In the genomic region with DNA sequence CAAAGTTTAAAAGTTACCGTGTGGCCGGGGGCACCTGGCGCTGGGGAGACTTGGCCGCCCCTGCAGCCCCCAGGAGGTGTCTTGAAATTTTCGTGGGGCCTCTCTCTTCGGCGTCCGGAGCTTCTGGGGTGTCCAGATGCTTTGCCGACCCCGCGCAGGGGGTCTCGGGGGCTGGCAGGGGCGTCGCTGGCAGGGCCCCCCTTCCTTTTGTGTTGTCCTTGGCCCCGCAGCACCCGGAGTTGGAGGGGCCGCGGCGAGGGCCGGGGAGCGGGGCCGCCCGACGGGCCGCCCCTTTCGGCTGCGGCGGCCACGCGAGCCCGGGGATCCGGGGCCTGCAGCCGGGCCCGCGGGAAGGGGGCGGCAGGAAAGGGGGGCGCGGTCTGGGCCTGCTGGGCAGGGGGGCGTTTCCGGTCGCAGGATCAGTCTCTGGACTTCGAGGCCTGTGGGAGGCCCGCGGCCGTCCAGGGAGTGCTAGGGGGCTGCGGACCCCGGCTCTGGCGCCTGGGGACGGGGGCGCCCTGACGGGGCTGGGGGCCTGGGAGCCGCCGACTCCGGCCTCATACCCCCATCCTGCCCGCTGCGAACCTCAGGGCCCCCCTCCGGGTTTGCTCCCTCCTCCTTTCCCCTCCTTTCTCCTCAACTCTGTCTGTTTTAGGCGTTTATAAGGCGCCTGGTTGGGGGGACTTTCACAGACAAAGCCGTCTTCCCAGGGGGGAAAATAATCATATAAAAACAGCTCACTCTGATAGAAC, we compare ENCODE assay signal across 8 cellular contexts. TPM values are rescaled to one million over a fixed set of nuclear protein-coding genes. Genes with fewer than 3 reads are reported as not detected.
DNase-seq lines count a peak whose midpoint lies in the region; ATAC-seq and TF ChIP-seq lines count a peak whose summit lies in the region.

No MANE protein-coding gene starts in this region.

- H3K36me3 ChIP-seq in fibroblast of lung (ENCODE audit: control insufficient read depth, insufficient read depth, low read length) (peaks cover under 1% of the 10 kb centered on the region), neural progenitor cell (no peaks in the 10 kb centered on the region)

- CTCF ChIA-PET in activated CD8-positive, alpha-beta T cell treated with anti-CD3 and anti-CD28 coated beads, Interleukin-2, amount 10 ng/mL, durations not matched to agents 7 days and 5 days (lab: Charles Lee) = interaction anchor here (0.6 to 1.3 kb wide), 7 partner anchors 10 to 379 kb away, joined by 3 to 15 read pairs (median 5); a partner anchor contains a TSS

- peak; percentile 15 for DNase-seq in stimulated activated CD4-positive, alpha-beta T cell treated with anti-CD3 and anti-CD28 coated beads, Interleukin-12 subunit alpha, Interleukin-12 subunit beta, amount 100 ng/mL, for 4 hours
- DNase-seq in stimulated activated CD4-positive, alpha-beta T cell treated with anti-CD3 and anti-CD28 coated beads, Interleukin-1b, Interleukin-23, amount 100 ng/mL, for 48 hours = no peak
- no peak for DNase-seq in activated CD8-positive, alpha-beta T cell treated with anti-CD3 and anti-CD28 coated beads, Interleukin-2, amount 10 ng/mL, durations not matched to agents 7 days and 5 days
- DNase-seq in fibroblast of lung (ENCODE audit: low read depth in 2 of 2) = peak in 1 of 2 donors; percentile 33
- DNase-seq in neural progenitor cell (ENCODE audit: low spot score) = peak; percentile 73
- no peak for DNase-seq in middle frontal gyrus (ENCODE audit: extremely low spot score, low spot score)
- DNase-seq in 8988T = no peak

- TF ChIP-seq CTCF in fibroblast of lung (conservative IDR thresholded peaks at IDR 0.05 in 1 of 2, IDR thresholded peaks at IDR 0.05 in 1 of 2; ENCODE audit: low read depth in 1 of 2, low read length in 2 of 2) = no peak
- peak; percentile 7 for TF ChIP-seq CTCF in neural progenitor cell (IDR thresholded peaks at IDR 0.05)

- no peaks in the 10 kb centered on the region for H3K9me3 Mint-ChIP-seq in activated CD8-positive, alpha-beta T cell treated with anti-CD3 and anti-CD28 coated beads, Interleukin-2, amount 10 ng/mL, durations not matched to agents 7 days and 5 days (ENCODE audit: insufficient read depth)
- H3K9me3 Mint-ChIP-seq in neural progenitor cell = no peaks in the 10 kb centered on the region

- peaks cover 8% of the 10 kb centered on the region for H3F3A ChIP-seq in neural progenitor cell (ENCODE audit: low read depth)

- peak overlapping the region; percentile 72 to 90 (median 79) for H3K4me3 ChIP-seq in fibroblast of lung (replicated peaks in 1 of 4; ENCODE audit: control extremely low read depth in 1 of 4, insufficient read depth in 1 of 4, low read depth in 3 of 4, low read length in 4 of 4)
- H3K4me3 ChIP-seq in neural progenitor cell = peak overlapping the region; percentile 97

- H3K9ac ChIP-seq in fibroblast of lung (ENCODE audit: insufficient read depth, low read length) (peak overlapping the region; percentile 69), neural progenitor cell (peak overlapping the region; percentile 91)

- H3K9me3 ChIP-seq in fibroblast of lung (ENCODE audit: control insufficient read depth, insufficient read depth, low read depth, low read length) = no peaks in the 10 kb centered on the region
- H3K9me3 ChIP-seq in neural progenitor cell (ENCODE audit: low read depth) = no peaks in the 10 kb centered on the region

- POLR2A ChIA-PET in activated CD8-positive, alpha-beta T cell treated with anti-CD3 and anti-CD28 coated beads, Interleukin-2, amount 10 ng/mL, durations not matched to agents 7 days and 5 days (lab: Charles Lee) = interaction anchor here (0.9 to 3.4 kb wide), 6 partner anchors 15 to 497 kb away, joined by 3 to 45 read pairs (median 4); a partner anchor contains a TSS

- peaks cover 9% of the 10 kb centered on the region for H3K36me3 Mint-ChIP-seq in activated CD8-positive, alpha-beta T cell treated with anti-CD3 and anti-CD28 coated beads, Interleukin-2, amount 10 ng/mL, durations not matched to agents 7 days and 5 days (ENCODE audit: low read depth)
- peaks cover 3% of the 10 kb centered on the region for H3K36me3 Mint-ChIP-seq in neural progenitor cell

- H3K4me1 ChIP-seq in fibroblast of lung (ENCODE audit: control insufficient read depth, extremely low read depth, insufficient read depth, low read length) = peaks cover 7% of the 10 kb centered on the region
- H3K4me1 ChIP-seq in neural progenitor cell = peaks cover 10% of the 10 kb centered on the region

- peak overlapping the region; percentile 79 for H3K4me3 Mint-ChIP-seq in activated CD8-positive, alpha-beta T cell treated with anti-CD3 and anti-CD28 coated beads, Interleukin-2, amount 10 ng/mL, durations not matched to agents 7 days and 5 days
- H3K4me3 Mint-ChIP-seq in neural progenitor cell = peak overlapping the region; percentile 91

- no peaks in the 10 kb centered on the region for H3K27me3 Mint-ChIP-seq in activated CD8-positive, alpha-beta T cell treated with anti-CD3 and anti-CD28 coated beads, Interleukin-2, amount 10 ng/mL, durations not matched to agents 7 days and 5 days (ENCODE audit: low read depth)
- H3K27me3 Mint-ChIP-seq in neural progenitor cell (ENCODE audit: insufficient read depth, low read depth) = no peaks in the 10 kb centered on the region

- H2AFZ ChIP-seq in fibroblast of lung (ENCODE audit: low read length) (no peak overlapping the region), neural progenitor cell (replicated peaks) (peak overlapping the region; percentile 54)

- no peaks in the 10 kb centered on the region for H3K27me3 ChIP-seq in fibroblast of lung (ENCODE audit: control insufficient read depth, insufficient read depth, low read length)
- no peaks in the 10 kb centered on the region for H3K27me3 ChIP-seq in neural progenitor cell

- peak overlapping the region; percentile 67 for H3K27ac Mint-ChIP-seq in activated CD8-positive, alpha-beta T cell treated with anti-CD3 and anti-CD28 coated beads, Interleukin-2, amount 10 ng/mL, durations not matched to agents 7 days and 5 days
- H3K27ac Mint-ChIP-seq in neural progenitor cell = peak overlapping the region; percentile 12

- H3K4me2 ChIP-seq in fibroblast of lung (ENCODE audit: extremely low read depth, insufficient read depth, low read length) (peak overlapping the region; percentile 100), neural progenitor cell (peak overlapping the region; percentile 82)

- H3K27ac ChIP-seq in fibroblast of lung (ENCODE audit: insufficient read depth, low read length) (peak overlapping the region; percentile 77), neural progenitor cell (peak overlapping the region; percentile 7)

- peaks cover 59% of the 10 kb centered on the region for H3K79me2 ChIP-seq in fibroblast of lung (ENCODE audit: control insufficient read depth, insufficient read depth, low read length)
- peaks cover 63% of the 10 kb centered on the region for H3K79me2 ChIP-seq in neural progenitor cell (ENCODE audit: low read depth)

- ATAC-seq in activated CD8-positive, alpha-beta T cell treated with anti-CD3 and anti-CD28 coated beads, Interleukin-2, amount 10 ng/mL, durations not matched to agents 7 days and 5 days = peak; percentile 6
- no peak for ATAC-seq in HG03520 (IDR thresholded peaks at IDR 0.05; ENCODE audit: unreplicated experiment)

- no peaks in the 10 kb centered on the region for H4K20me1 ChIP-seq in fibroblast of lung (ENCODE audit: control insufficient read depth, extremely low read depth, insufficient read depth, low read length)
- H4K20me1 ChIP-seq in neural progenitor cell (ENCODE audit: low read depth) = peaks cover 2% of the 10 kb centered on the region

- H3K4me1 Mint-ChIP-seq in activated CD8-positive, alpha-beta T cell treated with anti-CD3 and anti-CD28 coated beads, Interleukin-2, amount 10 ng/mL, durations not matched to agents 7 days and 5 days (ENCODE audit: low read depth) = peaks cover 34% of the 10 kb centered on the region
- H3K4me1 Mint-ChIP-seq in neural progenitor cell = peaks cover 14% of the 10 kb centered on the region

RNA-seq across cellular contexts. Expression of a gene that starts 0.9 kb away (rescaled TPM):
- total RNA-seq in activated CD8-positive, alpha-beta T cell treated with anti-CD3 and anti-CD28 coated beads, Interleukin-2, amount 10 ng/mL, durations not matched to agents 7 days and 5 days = 10 to 100 TPM; 48.4 to 50.8 TPM
- 39.3 and 64.4 TPM in 2 replicates for total RNA-seq in fibroblast of lung
- 30.6 and 42.1 TPM in 2 replicates for polyA plus RNA-seq in fibroblast of lung
- 62.7 and 75.0 TPM in 2 replicates for polyA plus RNA-seq in fibroblast of lung (2012)
- 102 and 122 TPM in 2 replicates for polyA minus RNA-seq in fibroblast of lung (ENCODE audit: low replicate concordance)
- total RNA-seq in neural progenitor cell (ENCODE audit: low replicate concordance) = 25.8 and 56.3 TPM in 2 replicates

RNA-seq across cellular contexts. Expression of a gene that starts 16.2 kb away (rescaled TPM):
- 100 to 1,000 TPM; 123 to 125 TPM for total RNA-seq in activated CD8-positive, alpha-beta T cell treated with anti-CD3 and anti-CD28 coated beads, Interleukin-2, amount 10 ng/mL, durations not matched to agents 7 days and 5 days
- 28.0 and 59.9 TPM in 2 replicates for total RNA-seq in fibroblast of lung
- polyA plus RNA-seq in fibroblast of lung = 37.2 and 105 TPM in 2 replicates
- polyA plus RNA-seq in fibroblast of lung (2012) = 48.7 and 146 TPM in 2 replicates
- 90.0 and 266 TPM in 2 replicates for polyA minus RNA-seq in fibroblast of lung (ENCODE audit: low replicate concordance)
- total RNA-seq in neural progenitor cell (ENCODE audit: low replicate concordance) = 53.4 and 114 TPM in 2 replicates

Comparison
In these comparisons a context has a peak if more than half of its experiments do, and no peak if none do; other contexts are left out.
1. DNase-seq: peak in stimulated activated CD4-positive, alpha-beta T cell treated with anti-CD3 and anti-CD28 coated beads, Interleukin-12 subunit alpha, Interleukin-12 subunit beta, amount 100 ng/mL, for 4 hours (single experiment) and neural progenitor cell (single experiment); none in stimulated activated CD4-positive, alpha-beta T cell treated with anti-CD3 and anti-CD28 coated beads, Interleukin-1b, Interleukin-23, amount 100 ng/mL, for 48 hours (single experiment), activated CD8-positive, alpha-beta T cell treated with anti-CD3 and anti-CD28 coated beads, Interleukin-2, amount 10 ng/mL, durations not matched to agents 7 days and 5 days (single experiment), middle frontal gyrus (single experiment) and 8988T (single experiment).